Comparison of ENCODE assay signal across 8 cellular contexts in the genomic region with DNA sequence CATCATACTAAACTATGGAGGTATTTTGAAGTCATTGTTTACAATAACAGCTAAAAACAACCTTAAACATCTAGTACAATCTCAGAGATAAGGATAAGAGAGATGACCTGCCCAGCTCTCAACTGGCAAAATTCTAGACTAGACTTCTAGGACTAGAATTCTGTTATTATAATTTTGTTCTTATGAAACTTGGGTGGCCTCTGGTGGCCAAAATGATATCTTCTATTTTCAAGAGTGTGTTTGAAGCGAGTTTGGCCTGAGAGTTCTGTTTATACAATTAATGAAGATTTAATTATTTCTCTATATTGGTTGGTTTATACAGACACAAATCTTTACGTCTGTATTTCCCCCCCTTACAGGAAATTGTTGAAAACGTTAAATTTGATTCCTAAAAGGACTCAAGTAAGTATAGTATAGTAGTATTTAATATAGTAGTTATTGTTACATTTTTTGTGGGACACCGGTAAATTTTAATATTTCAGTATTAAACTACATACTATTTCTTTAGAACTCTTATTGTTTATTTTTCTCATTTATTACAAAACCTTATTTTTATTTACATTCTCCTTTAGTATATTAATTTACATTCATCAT. TPM values are rescaled to one million over a fixed set of nuclear protein-coding genes. Genes with fewer than 3 reads are reported as not detected.
A peak's percentile ranks its signal among the peaks of the same experiment; 100 is the strongest.
DNase-seq lines count a peak whose midpoint lies in the region; ATAC-seq and TF ChIP-seq lines count a peak whose summit lies in the region.

No MANE protein-coding gene starts in this region.

- H3K4me3 ChIP-seq in Peyer's patch (no peak overlapping the region), mesendoderm (ENCODE audit: low read length) (no peak overlapping the region)

- TF ChIP-seq POLR2A in Peyer's patch (IDR thresholded peaks at IDR 0.05), result no peak

- H2BK120ac ChIP-seq in mesendoderm (ENCODE audit: low read depth, low read length), result no peak overlapping the region

- H4K8ac ChIP-seq in mesendoderm (ENCODE audit: low read depth, low read length), result no peak overlapping the region

- DNase-seq in SKM-1 treated with dmso at 0.1 percent for 144 hours (lab: John Stamatoyannopoulos, UW; ENCODE audit: unreplicated experiment) (peak; percentile 23), SKM-1 (lab: John Stamatoyannopoulos, UW; ENCODE audit: unreplicated experiment) (no peak), Peyer's patch (no peak), dermis microvascular lymphatic vessel endothelial cell (ENCODE audit: low read depth in 2 of 2) (peak; percentile 44 to 63), mesendoderm (peak; percentile 12)

- peaks cover 44% of the 10 kb centered on the region for H3K79me2 ChIP-seq in mesendoderm (ENCODE audit: control insufficient read depth, insufficient read depth, low read length)

- no CpG with 5 or more reads among the region's 4 CpGs for WGBS in mesendoderm (ENCODE audit: extremely low coverage, insufficient coverage, low lambda C conversion rate)

- H3K18ac ChIP-seq in mesendoderm (ENCODE audit: low read length), result no peak overlapping the region

- no peak overlapping the region for H2BK5ac ChIP-seq in mesendoderm (ENCODE audit: low read length)

- no peak overlapping the region for H3K23ac ChIP-seq in mesendoderm (ENCODE audit: low read length)

- H3K56ac ChIP-seq in mesendoderm (ENCODE audit: low read length), result no peak overlapping the region

- no peak overlapping the region for H2AK5ac ChIP-seq in mesendoderm (ENCODE audit: low read length)

- H3K9ac ChIP-seq in mesendoderm (ENCODE audit: low read length), result no peak overlapping the region

- H3K27me3 ChIP-seq in Peyer's patch, result no peaks in the 10 kb centered on the region
- no peaks in the 10 kb centered on the region for H3K27me3 ChIP-seq in mesendoderm (ENCODE audit: insufficient read depth, low read length, poor library complexity)

- no peak for TF ChIP-seq EP300 in Ishikawa (IDR thresholded peaks at IDR 0.05; ENCODE audit: borderline replicate concordance)

- no peak overlapping the region for H2BK15ac ChIP-seq in mesendoderm (replicated peaks; ENCODE audit: low read depth)

- H4K5ac ChIP-seq in mesendoderm (ENCODE audit: low read length), result no peak overlapping the region

- no peak overlapping the region for H3K4ac ChIP-seq in mesendoderm (ENCODE audit: low read depth, low read length)

- H3K27ac ChIP-seq in Peyer's patch (no peak overlapping the region), mesendoderm (ENCODE audit: low read depth, low read length) (no peak overlapping the region)

- H3K36me3 ChIP-seq in Peyer's patch (peaks cover 0 to 12% (median 0%) of the 10 kb centered on the region in 3 donors), mesendoderm (ENCODE audit: control insufficient read depth, insufficient read depth, low read length) (no peaks in the 10 kb centered on the region)

- H3K9me3 ChIP-seq in Peyer's patch, result no peaks in the 10 kb centered on the region

- TF ChIP-seq CTCF in Peyer's patch (IDR thresholded peaks at IDR 0.05), result peak in 5 of 6 experiments; percentile 66 to 77 (median 71)

- TF ChIP-seq RAD21 in Ishikawa (IDR thresholded peaks at IDR 0.05; ENCODE audit: low read depth), result peak; percentile 73

- ATAC-seq in GM21423 (IDR thresholded peaks at IDR 0.05; ENCODE audit: unreplicated experiment), result peak; percentile 83
- ATAC-seq in HG03045 (IDR thresholded peaks at IDR 0.05; ENCODE audit: unreplicated experiment), result no peak

- H3K79me1 ChIP-seq in mesendoderm (ENCODE audit: low read length), result peaks cover 7% of the 10 kb centered on the region

- H3K4me2 ChIP-seq in mesendoderm (ENCODE audit: low read length), result no peak overlapping the region

- H3K4me1 ChIP-seq in Peyer's patch (peaks cover 3 to 6% (median 5%) of the 10 kb centered on the region in 4 donors), mesendoderm (ENCODE audit: control insufficient read depth, low read depth, low read length) (peaks cover 3% of the 10 kb centered on the region)

TF ChIP-seq in Ishikawa, 13 proteins besides CTCF, POLR2A, EP300 and RAD21:
- no peak for TF ChIP-seq FOXM1 (IDR thresholded peaks at IDR 0.05; ENCODE audit: borderline replicate concordance, low read depth)
- TF ChIP-seq NFIC (IDR thresholded peaks at IDR 0.05), result no peak
- no peak for TF ChIP-seq MAX (IDR thresholded peaks at IDR 0.05)
- TF ChIP-seq, protein P1, sequence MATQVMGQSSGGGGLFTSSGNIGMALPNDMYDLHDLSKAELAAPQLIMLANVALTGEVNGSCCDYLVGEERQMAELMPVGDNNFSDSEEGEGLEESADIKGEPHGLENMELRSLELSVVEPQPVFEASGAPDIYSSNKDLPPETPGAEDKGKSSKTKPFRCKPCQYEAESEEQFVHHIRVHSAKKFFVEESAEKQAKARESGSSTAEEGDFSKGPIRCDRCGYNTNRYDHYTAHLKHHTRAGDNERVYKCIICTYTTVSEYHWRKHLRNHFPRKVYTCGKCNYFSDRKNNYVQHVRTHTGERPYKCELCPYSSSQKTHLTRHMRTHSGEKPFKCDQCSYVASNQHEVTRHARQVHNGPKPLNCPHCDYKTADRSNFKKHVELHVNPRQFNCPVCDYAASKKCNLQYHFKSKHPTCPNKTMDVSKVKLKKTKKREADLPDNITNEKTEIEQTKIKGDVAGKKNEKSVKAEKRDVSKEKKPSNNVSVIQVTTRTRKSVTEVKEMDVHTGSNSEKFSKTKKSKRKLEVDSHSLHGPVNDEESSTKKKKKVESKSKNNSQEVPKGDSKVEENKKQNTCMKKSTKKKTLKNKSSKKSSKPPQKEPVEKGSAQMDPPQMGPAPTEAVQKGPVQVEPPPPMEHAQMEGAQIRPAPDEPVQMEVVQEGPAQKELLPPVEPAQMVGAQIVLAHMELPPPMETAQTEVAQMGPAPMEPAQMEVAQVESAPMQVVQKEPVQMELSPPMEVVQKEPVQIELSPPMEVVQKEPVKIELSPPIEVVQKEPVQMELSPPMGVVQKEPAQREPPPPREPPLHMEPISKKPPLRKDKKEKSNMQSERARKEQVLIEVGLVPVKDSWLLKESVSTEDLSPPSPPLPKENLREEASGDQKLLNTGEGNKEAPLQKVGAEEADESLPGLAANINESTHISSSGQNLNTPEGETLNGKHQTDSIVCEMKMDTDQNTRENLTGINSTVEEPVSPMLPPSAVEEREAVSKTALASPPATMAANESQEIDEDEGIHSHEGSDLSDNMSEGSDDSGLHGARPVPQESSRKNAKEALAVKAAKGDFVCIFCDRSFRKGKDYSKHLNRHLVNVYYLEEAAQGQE (IDR thresholded peaks at IDR 0.05; ENCODE audit: low read depth), result no peak
- no peak for TF ChIP-seq CREB1 (IDR thresholded peaks at IDR 0.05; ENCODE audit: low read depth)
- TF ChIP-seq TCF12 (IDR thresholded peaks at IDR 0.05; ENCODE audit: low read depth), result no peak
- no peak for TF ChIP-seq CEBPB (IDR thresholded peaks at IDR 0.05)
- TF ChIP-seq TAF1 (IDR thresholded peaks at IDR 0.05; ENCODE audit: low read depth), result no peak
- no peak for TF ChIP-seq TEAD4 (IDR thresholded peaks at IDR 0.05)
- TF ChIP-seq EGR1 (IDR thresholded peaks at IDR 0.05), result no peak
- no peak for TF ChIP-seq ZBTB7A (IDR thresholded peaks at IDR 0.05; ENCODE audit: low read depth)
- no peak for TF ChIP-seq USF1 (IDR thresholded peaks at IDR 0.05)
- no peak for TF ChIP-seq YY1 (IDR thresholded peaks at IDR 0.05; ENCODE audit: low read depth)

RNA-seq across cellular contexts. Expression of gene PPHLN1, which starts 6.4 kb away (rescaled TPM):
- total RNA-seq in Peyer's patch (100 to 1,000 TPM in 1 of 4 donors, 10 to 100 TPM in 3; 63.2 to 175 (median 68.1) TPM), dermis microvascular lymphatic vessel endothelial cell (46.7 and 57.6 TPM in 2 replicates)
- polyA plus RNA-seq in mesendoderm (2013, experiment 1 of 2), result 73.7 TPM
- 72.8 TPM for polyA plus RNA-seq in mesendoderm (2013, experiment 2 of 2)

RNA-seq across cellular contexts. Expression of gene ZCRB1, which starts 6.5 kb away (rescaled TPM):
- total RNA-seq in Peyer's patch, result 10 to 100 TPM in 3 of 4 donors, 1 to 10 TPM in 1; 9.1 to 18.7 (median 12.2) TPM
- total RNA-seq in dermis microvascular lymphatic vessel endothelial cell, result 26.1 and 30.1 TPM in 2 replicates
- 91.2 TPM for polyA plus RNA-seq in mesendoderm (2013, experiment 1 of 2)
- polyA plus RNA-seq in mesendoderm (2013, experiment 2 of 2), result 88.5 TPM

Comparison
In these comparisons a context has a peak if more than half of its experiments do, and no peak if none do; other contexts are left out.
1. DNase-seq: peak in SKM-1 treated with dmso at 0.1 percent for 144 hours (single experiment), dermis microvascular lymphatic vessel endothelial cell (2 of 2) and mesendoderm (single experiment); none in SKM-1 (single experiment) and Peyer's patch (0 of 3).